Comparison of ENCODE assay signal across 11 cellular contexts in genomic region chr2:69685321-69686048, GRCh38. TPM values are rescaled to one million over a fixed set of nuclear protein-coding genes. Genes with fewer than 3 reads are reported as not detected.
A peak's percentile ranks its signal among the peaks of the same experiment; 100 is the strongest.
DNase-seq lines count a peak whose midpoint lies in the region; ATAC-seq lines count a peak whose summit lies in the region.
"Had no signal": no experiment of that assay in that cellular context is flagged by ENCODE, and none has a peak within 500 bp of the region (broad histone marks: within the 10 kb centered on the region; RNA-seq: fewer than 3 reads in every experiment).

No MANE protein-coding gene starts in this region.

- H2BK5ac ChIP-seq in mesenchymal stem cell (ENCODE audit: low read depth, low read length, poor library complexity, severe bottlenecking), result no peak overlapping the region

- H3K9ac ChIP-seq in mesenchymal stem cell (ENCODE audit: low read length), result peak overlapping the region; percentile 3

- no peaks in the 10 kb centered on the region for H3K36me3 ChIP-seq in mesenchymal stem cell (ENCODE audit: control insufficient read depth in 1 of 2, insufficient read depth in 2 of 2, low read depth in 1 of 2, low read length in 2 of 2)
- H3K36me3 ChIP-seq: upper lobe of left lung had no signal

- H2AFZ ChIP-seq in mesenchymal stem cell (ENCODE audit: low read depth, low read length), result no peak overlapping the region

- H2BK12ac ChIP-seq in mesenchymal stem cell (ENCODE audit: low read length in 2 of 2), result no peak overlapping the region

- H3K4ac ChIP-seq in mesenchymal stem cell (ENCODE audit: low read depth in 1 of 2, low read length in 2 of 2), result no peak overlapping the region

- no peak overlapping the region for H2AK5ac ChIP-seq in mesenchymal stem cell (ENCODE audit: low read length, severe bottlenecking)

- H4K91ac ChIP-seq in mesenchymal stem cell (ENCODE audit: low read length), result no peak overlapping the region

- H3K23ac ChIP-seq in mesenchymal stem cell (ENCODE audit: low read length in 2 of 2), result no peak overlapping the region

- no peak for ATAC-seq in GM21515 (IDR thresholded peaks at IDR 0.05; ENCODE audit: unreplicated experiment)

- no peak overlapping the region for H3K4me2 ChIP-seq in mesenchymal stem cell (ENCODE audit: low read length, poor library complexity, severe bottlenecking)

- H3K4me3 ChIP-seq in mesenchymal stem cell (ENCODE audit: insufficient read depth in 1 of 2, low read depth in 1 of 2, low read length in 2 of 2), result no peak overlapping the region
- H3K4me3 ChIP-seq: upper lobe of left lung had no signal

- H3K27me3 ChIP-seq in mesenchymal stem cell (ENCODE audit: control insufficient read depth in 1 of 2, insufficient read depth in 1 of 2, low read length in 2 of 2), result no peaks in the 10 kb centered on the region
- H3K27me3 ChIP-seq: upper lobe of left lung had no signal

- peak overlapping the region; percentile 52 for H3K27ac ChIP-seq in mesenchymal stem cell (ENCODE audit: low read length, poor library complexity, severe bottlenecking)

- H3K14ac ChIP-seq in mesenchymal stem cell (ENCODE audit: low read length in 2 of 2), result no peak overlapping the region

- H4K8ac ChIP-seq in mesenchymal stem cell (ENCODE audit: low read length), result no peak overlapping the region

- no peak overlapping the region for H2BK120ac ChIP-seq in mesenchymal stem cell (ENCODE audit: low read depth, low read length)

- no peaks in the 10 kb centered on the region for H3K79me1 ChIP-seq in mesenchymal stem cell (replicated peaks; ENCODE audit: low read length, poor library complexity, severe bottlenecking)

- 91% methylated on average over 5 of the region's 5 CpGs for WGBS in mesenchymal stem cell

- no peaks in the 10 kb centered on the region for H3K4me1 ChIP-seq in mesenchymal stem cell (ENCODE audit: control insufficient read depth, insufficient read depth, low read depth, low read length)

- no peak overlapping the region for H2BK15ac ChIP-seq in mesenchymal stem cell (ENCODE audit: low read depth, poor library complexity, severe bottlenecking)

- DNase-seq in Daoy (ENCODE audit: low read depth) (peak; percentile 13), HCEC 1CT (peak; percentile 32), mesenchymal stem cell (no peak), NCI-H1048 (lab: John Stamatoyannopoulos, UW) (no peak), amniotic stem cell (lab: John Stamatoyannopoulos, UW) (no peak), NCI-H1105 treated with DMSO at 0.1 percent for 48 hours (lab: John Stamatoyannopoulos, UW) (no peak)
- peak; percentile 57 to 61 for DNase-seq in activated T-cell treated with anti-CD3 and anti-CD28 coated beads, Interleukin-2, amount 50 U/mL, for 48 hours
- DNase-seq: activated CD4-positive, alpha-beta T cell treated with anti-CD3 and anti-CD28 coated beads for 1 hour; NCI-H446 treated with DMSO at 0.1 percent for 48 hours; upper lobe of left lung had no signal

- no peak overlapping the region for H3K18ac ChIP-seq in mesenchymal stem cell (ENCODE audit: low read depth in 1 of 2, low read length in 2 of 2)

- no peaks in the 10 kb centered on the region for H3K9me3 ChIP-seq in mesenchymal stem cell (ENCODE audit: control insufficient read depth, low read length)
- H3K9me3 ChIP-seq: upper lobe of left lung had no signal

RNA-seq across cellular contexts. Expression of gene AAK1, which starts 41.9 kb away (rescaled TPM):
- total RNA-seq in Daoy (2014; rRNA removed; shearing (Covaris generic)), result 21.5 and 23.4 TPM in 2 replicates
- polyA plus RNA-seq in mesenchymal stem cell (2013, experiment 1 of 2), result 54.5 TPM
- polyA plus RNA-seq in mesenchymal stem cell (2013, experiment 2 of 2), result 49.2 TPM

RNA-seq across cellular contexts. Expression of gene ANXA4, which starts 56.4 kb away (rescaled TPM):
- 3.7 and 7.0 TPM in 2 replicates for total RNA-seq in Daoy (2014; rRNA removed; shearing (Covaris generic))
- polyA plus RNA-seq in mesenchymal stem cell (2013, experiment 1 of 2), result 99.3 TPM
- polyA plus RNA-seq in mesenchymal stem cell (2013, experiment 2 of 2), result 95.9 TPM

Comparison
In these comparisons a context has a peak if more than half of its experiments do, and no peak if none do; other contexts are left out.
1. DNase-seq: peak in Daoy (single experiment), HCEC 1CT (single experiment) and activated T-cell treated with anti-CD3 and anti-CD28 coated beads, Interleukin-2, amount 50 U/mL, for 48 hours (2 of 2); none in mesenchymal stem cell (single experiment), NCI-H1048 (single experiment), amniotic stem cell (single experiment) and NCI-H1105 treated with DMSO at 0.1 percent for 48 hours (single experiment).